Comparison of ENCODE assay signal across 32 cellular contexts in genomic region chr20:6837730-6838129, GRCh38.
"Had no signal": no experiment of that assay in that cellular context is flagged by ENCODE, and none has a peak within 500 bp of the region (broad histone marks: within the 10 kb centered on the region; RNA-seq: fewer than 3 reads in every experiment).

No MANE protein-coding gene starts in this region.

- H3K4me1 ChIP-seq: ascending aorta, esophagus muscularis mucosa, foreskin keratinocyte, heart left ventricle, left ventricle myocardium inferior, pancreas, psoas muscle, right atrium auricular region, suprapubic skin, tibial nerve had no signal

- H3K4me3 ChIP-seq: ascending aorta, esophagus muscularis mucosa, heart left ventricle, left ventricle myocardium inferior, lung, pancreas, psoas muscle, right atrium auricular region, suprapubic skin, tibial nerve had no signal

- DNase-seq: activated CD4-positive, alpha-beta memory T cell treated with anti-CD3 and anti-CD28 coated beads for 36 hours; activated CD4-positive, alpha-beta T cell treated with anti-CD3 and anti-CD28 coated beads, Interleukin-2, amount 10 ng/mL, durations not matched to agents 24 days and 14 days; activated CD8-positive, alpha-beta memory T cell treated with anti-CD3 and anti-CD28 coated beads, Interleukin-2, amount 50 U/mL, for 4 hours; activated gamma-delta T cell; activated naive CD4-positive, alpha-beta T cell treated with anti-CD3 and anti-CD28 coated beads, Interleukin-2, amount 10 ng/mL, durations not matched to agents 7 days and 5 days; activated naive CD8-positive, alpha-beta T cell treated with anti-CD3 and anti-CD28 coated beads, Interleukin-2, amount 10 ng/mL, durations not matched to agents 7 days and 5 days; activated T-cell treated with anti-CD3 and anti-CD28 coated beads, Interleukin-2, amount 50 U/mL, for 1 hour; cortex of kidney; effector memory CD8-positive, alpha-beta T cell; heart left ventricle; hypothalamus; left ventricle myocardium inferior; pancreas; psoas muscle; stimulated activated CD4-positive, alpha-beta T cell treated with anti-CD3 and anti-CD28 coated beads, Interleukin-15, amount 100 ng/mL, for 24 hours; stimulated activated CD4-positive, alpha-beta T cell treated with anti-CD3 and anti-CD28 coated beads, Interleukin-2, amount 100 ng/mL, for 24 hours; stimulated activated naive B cell treated with anti-CD40 and anti-IgM and Interleukin-4, amounts not matched to agents 10 μg/mL and 1 μg/mL and 100 μg/mL, for 72 hours; T-helper 17 cell; T1000; WERI-Rb-1 had no signal

- FAIRE-seq: endothelial cell of umbilical vein, pancreas had no signal

- H3K36me3 ChIP-seq: ascending aorta, brain microvascular endothelial cell, esophagus muscularis mucosa, heart left ventricle, left ventricle myocardium inferior, pancreas, right atrium auricular region, suprapubic skin, tibial nerve, WERI-Rb-1 had no signal

- H3K4me3 Mint-ChIP-seq: activated CD4-positive, alpha-beta memory T cell treated with anti-CD3 and anti-CD28 coated beads for 36 hours; activated CD4-positive, alpha-beta T cell treated with anti-CD3 and anti-CD28 coated beads, Interleukin-2, amount 10 ng/mL, durations not matched to agents 24 days and 14 days; activated naive CD4-positive, alpha-beta T cell treated with anti-CD3 and anti-CD28 coated beads, Interleukin-2, amount 10 ng/mL, durations not matched to agents 7 days and 5 days; activated naive CD8-positive, alpha-beta T cell treated with anti-CD3 and anti-CD28 coated beads, Interleukin-2, amount 10 ng/mL, durations not matched to agents 7 days and 5 days; activated T-helper 1 cell treated with anti-CD3 and anti-CD28 coated beads, Interleukin-12 subunit alpha, Interleukin-12 subunit beta, Interleukin-2, Interleukin-4 antibody, amounts not matched to agents 30 ng/mL and 10 ng/mL and 1 ng/mL, durations not matched to agents 14 hours and 24 hours and 36 hours; effector memory CD8-positive, alpha-beta T cell; nephron progenitor cell; stimulated activated naive B cell treated with anti-CD40 and anti-IgM and Interleukin-4, amounts not matched to agents 10 μg/mL and 1 μg/mL and 100 μg/mL, for 72 hours; T-helper 17 cell had no signal

- H3K9me3 Mint-ChIP-seq: activated CD4-positive, alpha-beta memory T cell treated with anti-CD3 and anti-CD28 coated beads for 36 hours; activated CD4-positive, alpha-beta T cell treated with anti-CD3 and anti-CD28 coated beads, Interleukin-2, amount 10 ng/mL, durations not matched to agents 24 days and 14 days; activated naive CD4-positive, alpha-beta T cell treated with anti-CD3 and anti-CD28 coated beads, Interleukin-2, amount 10 ng/mL, durations not matched to agents 7 days and 5 days; nephron progenitor cell; stimulated activated naive B cell treated with anti-CD40 and anti-IgM and Interleukin-4, amounts not matched to agents 10 μg/mL and 1 μg/mL and 100 μg/mL, for 72 hours had no signal

- H3K9me3 ChIP-seq: ascending aorta, esophagus muscularis mucosa, heart left ventricle, left ventricle myocardium inferior, pancreas, psoas muscle, right atrium auricular region, suprapubic skin, tibial nerve had no signal

- H3K27ac Mint-ChIP-seq: activated CD4-positive, alpha-beta memory T cell treated with anti-CD3 and anti-CD28 coated beads for 36 hours; activated CD4-positive, alpha-beta T cell treated with anti-CD3 and anti-CD28 coated beads, Interleukin-2, amount 10 ng/mL, durations not matched to agents 24 days and 14 days; activated naive CD4-positive, alpha-beta T cell treated with anti-CD3 and anti-CD28 coated beads, Interleukin-2, amount 10 ng/mL, durations not matched to agents 7 days and 5 days; activated naive CD8-positive, alpha-beta T cell treated with anti-CD3 and anti-CD28 coated beads, Interleukin-2, amount 10 ng/mL, durations not matched to agents 7 days and 5 days; activated T-helper 1 cell treated with anti-CD3 and anti-CD28 coated beads, Interleukin-12 subunit alpha, Interleukin-12 subunit beta, Interleukin-2, Interleukin-4 antibody, amounts not matched to agents 30 ng/mL and 10 ng/mL and 1 ng/mL, durations not matched to agents 14 hours and 24 hours and 36 hours; effector memory CD8-positive, alpha-beta T cell; stimulated activated naive B cell treated with anti-CD40 and anti-IgM and Interleukin-4, amounts not matched to agents 10 μg/mL and 1 μg/mL and 100 μg/mL, for 72 hours; T-helper 17 cell had no signal

- ATAC-seq: activated CD4-positive, CD25-positive, alpha-beta regulatory T cell treated with anti-CD3 and anti-CD28 coated beads, Interleukin-2, amount 50 U/mL, for 24 hours; effector memory CD8-positive, alpha-beta T cell; heart left ventricle; pancreas; psoas muscle; stimulated activated naive B cell treated with anti-CD40 and anti-IgM and Interleukin-4, amounts not matched to agents 10 μg/mL and 1 μg/mL and 100 μg/mL, for 72 hours; T-helper 17 cell had no signal

- H3K4me1 Mint-ChIP-seq: activated CD4-positive, alpha-beta T cell treated with anti-CD3 and anti-CD28 coated beads, Interleukin-2, amount 10 ng/mL, durations not matched to agents 24 days and 14 days; activated naive CD4-positive, alpha-beta T cell treated with anti-CD3 and anti-CD28 coated beads, Interleukin-2, amount 10 ng/mL, durations not matched to agents 7 days and 5 days; activated naive CD8-positive, alpha-beta T cell treated with anti-CD3 and anti-CD28 coated beads, Interleukin-2, amount 10 ng/mL, durations not matched to agents 7 days and 5 days; stimulated activated naive B cell treated with anti-CD40 and anti-IgM and Interleukin-4, amounts not matched to agents 10 μg/mL and 1 μg/mL and 100 μg/mL, for 72 hours; T-helper 17 cell had no signal

- H3K27me3 ChIP-seq: ascending aorta, brain microvascular endothelial cell, esophagus muscularis mucosa, pancreas, right atrium auricular region had no signal

- H3K27ac ChIP-seq: ascending aorta, brain microvascular endothelial cell, esophagus muscularis mucosa, foreskin keratinocyte, heart left ventricle, left ventricle myocardium inferior, pancreas, psoas muscle, right atrium auricular region, suprapubic skin, tibial nerve, WERI-Rb-1 had no signal

- H3K27me3 Mint-ChIP-seq: activated CD4-positive, alpha-beta memory T cell treated with anti-CD3 and anti-CD28 coated beads for 36 hours; activated CD4-positive, alpha-beta T cell treated with anti-CD3 and anti-CD28 coated beads, Interleukin-2, amount 10 ng/mL, durations not matched to agents 24 days and 14 days; activated naive CD4-positive, alpha-beta T cell treated with anti-CD3 and anti-CD28 coated beads, Interleukin-2, amount 10 ng/mL, durations not matched to agents 7 days and 5 days; activated naive CD8-positive, alpha-beta T cell treated with anti-CD3 and anti-CD28 coated beads, Interleukin-2, amount 10 ng/mL, durations not matched to agents 7 days and 5 days; effector memory CD8-positive, alpha-beta T cell; T-helper 17 cell had no signal

- H3K36me3 Mint-ChIP-seq: activated CD4-positive, alpha-beta memory T cell treated with anti-CD3 and anti-CD28 coated beads for 36 hours; activated naive CD4-positive, alpha-beta T cell treated with anti-CD3 and anti-CD28 coated beads, Interleukin-2, amount 10 ng/mL, durations not matched to agents 7 days and 5 days; activated naive CD8-positive, alpha-beta T cell treated with anti-CD3 and anti-CD28 coated beads, Interleukin-2, amount 10 ng/mL, durations not matched to agents 7 days and 5 days; stimulated activated naive B cell treated with anti-CD40 and anti-IgM and Interleukin-4, amounts not matched to agents 10 μg/mL and 1 μg/mL and 100 μg/mL, for 72 hours had no signal
